21 cellular contexts compared by ENCODE assay signal in genomic region chr2:239313776-239314175, GRCh38.
DNase-seq lines count a peak whose midpoint lies in the region; ATAC-seq and TF ChIP-seq lines count a peak whose summit lies in the region.
"Had no signal": no experiment of that assay in that cellular context is flagged by ENCODE, and none has a peak within 500 bp of the region (broad histone marks: within the 10 kb centered on the region; RNA-seq: fewer than 3 reads in every experiment).

No MANE protein-coding gene starts in this region.

- peaks cover 41% of the 10 kb centered on the region for H3K36me3 ChIP-seq in BLaER1
- H3K36me3 ChIP-seq in left ventricle myocardium inferior: no peaks in the 10 kb centered on the region
- H3K36me3 ChIP-seq in sigmoid colon: no peaks in the 10 kb centered on the region

- H4K20me1 ChIP-seq in BLaER1: peaks cover 54% of the 10 kb centered on the region

- H3K4me2 ChIP-seq in BLaER1: peak overlapping the region; percentile 89

- peak overlapping the region; percentile 54; the same call in 1 of the 2 replicates for H3K9ac ChIP-seq in BLaER1

- H3K9me3 ChIP-seq in BLaER1 (peaks cover 27% of the 10 kb centered on the region), T-helper 17 cell (ENCODE audit: control insufficient read depth, low read length, poor library complexity, severe bottlenecking) (no peaks in the 10 kb centered on the region), left ventricle myocardium inferior (replicated peaks) (no peaks in the 10 kb centered on the region), sigmoid colon (no peaks in the 10 kb centered on the region)

- H3K27ac ChIP-seq in BLaER1 (peak overlapping the region; percentile 73), left ventricle myocardium inferior (replicated peaks) (peak overlapping the region; percentile 89), sigmoid colon (peak overlapping the region; percentile 93 to 97 (median 96))

- H3K27ac Mint-ChIP-seq in T-helper 17 cell: peak overlapping the region; percentile 67
- H3K27ac Mint-ChIP-seq: activated naive CD8-positive, alpha-beta T cell treated with anti-CD3 and anti-CD28 coated beads, Interleukin-2, amount 10 ng/mL, durations not matched to agents 7 days and 5 days; activated T-cell treated with anti-CD3 and anti-CD28 coated beads, Interleukin-2, amount 50 U/mL, for 72 hours; T-cell had no signal

- WGBS in sigmoid colon, 2 donors: 93 to 95% methylated on average over 5 of the region's 5 CpGs

- DNase-seq in T-helper 17 cell: no peak
- peak; percentile 14 for DNase-seq in left ventricle myocardium inferior
- peak; percentile 65 for DNase-seq in sigmoid colon
- DNase-seq in NCI-H2227 treated with DMSO at 0.1 percent for 48 hours (lab: John Stamatoyannopoulos, UW): no peak
- DNase-seq in anterior cingulate cortex (lab: John Stamatoyannopoulos, UW): no peak
- no peak for DNase-seq in central memory CD4-positive, alpha-beta T cell
- DNase-seq: activated CD4-positive, alpha-beta T cell treated with anti-CD3 and anti-CD28 coated beads, Interleukin-2, amount 50 U/mL, for 1 hour; activated naive CD8-positive, alpha-beta T cell treated with anti-CD3 and anti-CD28 coated beads, Interleukin-2, amount 10 ng/mL, durations not matched to agents 7 days and 5 days; activated T-cell treated with anti-CD3 and anti-CD28 coated beads, Interleukin-2, amount 50 U/mL, for 72 hours; CD4-positive, alpha-beta memory T cell; DMS79; HCEC 1CT; Kasumi-1; NCI-H1105; NCI-H2081; NCI-H510A; SHP77; stimulated activated CD4-positive, alpha-beta T cell treated with anti-CD3 and anti-CD28 coated beads, Interleukin-2, amount 100 ng/mL, for 48 hours had no signal

- no peak for TF ChIP-seq POLR2A in sigmoid colon (IDR thresholded peaks at IDR 0.05)

- H3K4me3 Mint-ChIP-seq in T-helper 17 cell: no peak overlapping the region
- H3K4me3 Mint-ChIP-seq: activated naive CD8-positive, alpha-beta T cell treated with anti-CD3 and anti-CD28 coated beads, Interleukin-2, amount 10 ng/mL, durations not matched to agents 7 days and 5 days; activated T-cell treated with anti-CD3 and anti-CD28 coated beads, Interleukin-2, amount 50 U/mL, for 72 hours; stimulated activated naive CD8-positive, alpha-beta T cell treated with anti-CD3 and anti-CD28 coated beads, Interleukin-15, amount 100 ng/mL, for 72 hours; T-cell had no signal

- no peak for ATAC-seq in T-helper 17 cell
- ATAC-seq: activated T-cell treated with anti-CD3 and anti-CD28 coated beads, Interleukin-2, amount 50 U/mL, for 72 hours; stimulated activated naive CD8-positive, alpha-beta T cell treated with anti-CD3 and anti-CD28 coated beads, Interleukin-15, amount 100 ng/mL, for 72 hours; T-cell had no signal

- no peak overlapping the region for H3K4me3 ChIP-seq in BLaER1
- no peak overlapping the region for H3K4me3 ChIP-seq in left ventricle myocardium inferior
- no peak overlapping the region for H3K4me3 ChIP-seq in sigmoid colon

- peaks cover 18% of the 10 kb centered on the region for H3K4me1 Mint-ChIP-seq in T-helper 17 cell

- peaks cover 3% of the 10 kb centered on the region for H3K36me3 Mint-ChIP-seq in T-helper 17 cell (ENCODE audit: low read depth)

- TF ChIP-seq CTCF in left ventricle myocardium inferior (IDR thresholded peaks at IDR 0.05; ENCODE audit: borderline replicate concordance) (no peak), sigmoid colon (IDR thresholded peaks at IDR 0.05) (no peak)

- H3K4me1 ChIP-seq in BLaER1 (peaks cover 62% of the 10 kb centered on the region), left ventricle myocardium inferior (peaks cover 89% of the 10 kb centered on the region), sigmoid colon (peaks cover 4 to 89% (median 80%) of the 10 kb centered on the region in 4 donors)

- no peak for TF ChIP-seq EP300 in sigmoid colon (IDR thresholded peaks at IDR 0.05)

- no peaks in the 10 kb centered on the region for H3K27me3 ChIP-seq in BLaER1
- H3K27me3 ChIP-seq in left ventricle myocardium inferior (ENCODE audit: low read depth): no peaks in the 10 kb centered on the region
- H3K27me3 ChIP-seq in sigmoid colon: no peaks in the 10 kb centered on the region

- H3K27me3 Mint-ChIP-seq in T-helper 17 cell: no peaks in the 10 kb centered on the region
- H3K27me3 Mint-ChIP-seq: activated naive CD8-positive, alpha-beta T cell treated with anti-CD3 and anti-CD28 coated beads, Interleukin-2, amount 10 ng/mL, durations not matched to agents 7 days and 5 days; CD4-positive, alpha-beta memory T cell; stimulated activated naive CD8-positive, alpha-beta T cell treated with anti-CD3 and anti-CD28 coated beads, Interleukin-15, amount 100 ng/mL, for 72 hours; T-cell had no signal

- intact Hi-C loops in left ventricle myocardium inferior (cut with micrococcal nuclease) (no loop called here), sigmoid colon (cut with DNase I) (no loop called here)

Comparison
In these comparisons a context has a peak if more than half of its experiments do, and no peak if none do; other contexts are left out.
1. DNase-seq: peak in left ventricle myocardium inferior (single experiment) and sigmoid colon (single experiment); none in T-helper 17 cell (0 of 3), NCI-H2227 treated with DMSO at 0.1 percent for 48 hours (single experiment), anterior cingulate cortex (0 of 58) and central memory CD4-positive, alpha-beta T cell (single experiment).
2. Peak in every context shown above with its lines, with median percentiles within 50 percentile points of each other: H3K27ac ChIP-seq.